In the genomic region with DNA sequence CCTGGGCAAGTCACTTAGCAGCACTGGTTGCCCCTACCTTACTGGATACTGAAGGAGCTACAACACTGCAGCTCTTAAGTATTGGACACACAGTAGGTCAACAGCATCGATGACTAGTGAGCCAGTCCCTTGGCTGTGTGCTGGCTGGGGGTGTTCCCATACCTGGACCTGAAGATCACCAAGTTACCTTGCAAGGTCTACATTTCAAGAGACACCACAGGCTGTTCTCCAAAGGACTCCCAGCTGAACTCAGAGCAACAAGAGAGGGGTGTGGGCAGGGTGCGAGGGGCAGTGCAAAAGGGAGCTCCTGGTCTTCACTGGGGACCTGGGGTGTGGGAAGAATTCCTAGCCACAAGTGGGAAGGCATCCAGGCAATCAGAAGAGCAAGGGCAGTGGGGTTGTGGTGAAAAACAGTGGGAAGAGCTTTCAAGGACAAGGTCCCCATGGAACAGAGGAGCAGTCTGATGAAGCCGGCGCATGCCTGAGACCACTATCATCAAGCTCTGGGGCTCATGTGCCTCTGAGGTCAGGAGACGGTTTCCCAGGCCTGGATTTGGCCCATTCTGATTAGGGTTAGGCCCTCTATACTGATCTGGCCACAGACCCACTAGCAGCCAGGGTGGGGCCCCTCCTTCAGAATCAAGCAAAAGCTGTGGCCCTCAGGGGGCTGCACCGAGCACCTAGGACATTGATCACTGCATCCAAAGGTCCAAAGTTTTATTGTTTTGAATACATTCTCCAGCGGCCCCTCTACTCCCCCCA, we compare ENCODE assay signal across 7 cellular contexts. TPM values are rescaled to one million over a fixed set of nuclear protein-coding genes. Genes with fewer than 3 reads are reported as not detected.
A peak's percentile ranks its signal among the peaks of the same experiment; 100 is the strongest.
DNase-seq lines count a peak whose midpoint lies in the region; TF ChIP-seq lines count a peak whose summit lies in the region.
"Had no signal": no experiment of that assay in that cellular context is flagged by ENCODE, and none has a peak within 500 bp of the region (broad histone marks: within the 10 kb centered on the region; RNA-seq: fewer than 3 reads in every experiment).

No MANE protein-coding gene starts in this region.

- H3K9me2 ChIP-seq in MM.1S (replicated peaks; ENCODE audit: insufficient read depth, low read length) = no peaks in the 10 kb centered on the region

- H3K36me3 ChIP-seq in skeletal muscle tissue (ENCODE audit: control insufficient read depth in 3 of 3, insufficient read depth in 3 of 3, low read length in 3 of 3) (peaks cover 0 to 9% (median 4%) of the 10 kb centered on the region in 3 donors), MM.1S (replicated peaks; ENCODE audit: insufficient read depth, low read length) (no peaks in the 10 kb centered on the region)

- H2AFZ ChIP-seq in MM.1S (ENCODE audit: low read length) = no peak overlapping the region

- H4K20me1 ChIP-seq in MM.1S (ENCODE audit: insufficient read depth, low read length) = no peaks in the 10 kb centered on the region

- peaks cover 52 to 61% (median 53%) of the 10 kb centered on the region in 3 donors for H3K4me1 ChIP-seq in skeletal muscle tissue (ENCODE audit: control insufficient read depth in 3 of 3, insufficient read depth in 3 of 3, low read length in 3 of 3)
- peaks cover 4% of the 10 kb centered on the region for H3K4me1 ChIP-seq in MM.1S (ENCODE audit: low read length)

- H3K9ac ChIP-seq in skeletal muscle tissue (ENCODE audit: low read depth in 1 of 3, low read length in 3 of 3) (peak overlapping the region in 1 of 3 donors; percentile 8), MM.1S (ENCODE audit: low read length) (no peak overlapping the region)

- H3K27ac ChIP-seq in dorsolateral prefrontal cortex (peak overlapping the region in 58 of 59 donors; percentile 58 to 100 (median 97)), skeletal muscle tissue (ENCODE audit: low read depth, low read length) (peak overlapping the region; percentile 34), MM.1S (ENCODE audit: low read length) (no peak overlapping the region)

- peaks cover 21% of the 10 kb centered on the region for H3F3A ChIP-seq in MM.1S (ENCODE audit: insufficient read depth, low read length)

- H3K9me3 ChIP-seq in skeletal muscle tissue (ENCODE audit: control insufficient read depth in 3 of 3, low read length in 3 of 3) (no peaks in the 10 kb centered on the region), MM.1S (replicated peaks; ENCODE audit: insufficient read depth, low read length) (no peaks in the 10 kb centered on the region)
- H3K9me3 ChIP-seq: mucosa of descending colon had no signal

- H3K27me3 ChIP-seq in dorsolateral prefrontal cortex = no peaks in the 10 kb centered on the region
- H3K27me3 ChIP-seq in skeletal muscle tissue (ENCODE audit: control insufficient read depth in 3 of 3, insufficient read depth in 3 of 3, low read length in 3 of 3) = peaks cover 0 to 13% (median 9%) of the 10 kb centered on the region in 3 donors
- no peaks in the 10 kb centered on the region for H3K27me3 ChIP-seq in MM.1S (replicated peaks; ENCODE audit: insufficient read depth, low read length)

- no peak overlapping the region for H3K4me2 ChIP-seq in MM.1S (ENCODE audit: low read depth, low read length)

- no peak for TF ChIP-seq CTCF in dorsolateral prefrontal cortex (IDR thresholded peaks at IDR 0.05 in 54 of 56, conservative IDR thresholded peaks at IDR 0.05 in 2 of 56; ENCODE audit: low read depth in 1 of 56, partially characterized antibody in 56 of 56)
- TF ChIP-seq CTCF in MM.1S (IDR thresholded peaks at IDR 0.05; ENCODE audit: low read length) = no peak

- intact Hi-C loops in dorsolateral prefrontal cortex (cut with DNase I) = loop anchor here in 1 of 2 donors (1.0 to 10.0 kb wide), 5 partner anchors 32 to 178 kb away; partner anchors contain the start of genes LIPE and MEGF8

- peak; percentile 45 for DNase-seq in OCI-M1 (lab: John Stamatoyannopoulos, UW)
- DNase-seq in dorsolateral prefrontal cortex = no peak
- DNase-seq in foreskin melanocyte = no peak
- DNase-seq in RPMI8226 = no peak
- no peak for DNase-seq in MM.1S

- peaks cover 16% of the 10 kb centered on the region for H3K79me2 ChIP-seq in MM.1S (ENCODE audit: low read length)

- H3K4me3 ChIP-seq in dorsolateral prefrontal cortex = peak overlapping the region in 4 of 59 donors; percentile 7 to 24 (median 10)
- H3K4me3 ChIP-seq in skeletal muscle tissue (ENCODE audit: low read length in 3 of 3) = no peak overlapping the region
- no peak overlapping the region for H3K4me3 ChIP-seq in MM.1S (ENCODE audit: low read length)
- H3K4me3 ChIP-seq: mucosa of descending colon had no signal

RNA-seq across cellular contexts. Expression of gene GSK3A, which starts 4.6 kb away (rescaled TPM):
- total RNA-seq in dorsolateral prefrontal cortex (100 to 1,000 TPM in 36 of 120 experiments, 10 to 100 TPM in 84; 60.1 to 130 (median 91.3) TPM), skeletal muscle tissue (5.2 TPM)

RNA-seq across cellular contexts. Expression of gene ERF, which starts 7.9 kb away (rescaled TPM):
- total RNA-seq in dorsolateral prefrontal cortex (100 to 1,000 TPM in 3 of 120 experiments, 10 to 100 TPM in 117; 22.2 to 145 (median 47.8) TPM), skeletal muscle tissue (12.0 TPM)

RNA-seq across cellular contexts. Expression of gene CIC, which starts 22.0 kb away (rescaled TPM):
- total RNA-seq in dorsolateral prefrontal cortex (100 to 1,000 TPM in 70 of 120 experiments, 10 to 100 TPM in 50; 76.5 to 169 (median 103) TPM), skeletal muscle tissue (10.4 TPM)

RNA-seq across cellular contexts. Expression of gene ZNF526, which starts 26.9 kb away (rescaled TPM):
- total RNA-seq in dorsolateral prefrontal cortex (10 to 100 TPM in 3 of 120 experiments, 1 to 10 TPM in 117; 5.3 to 12.0 (median 7.5) TPM), skeletal muscle tissue (7.8 TPM)

RNA-seq across cellular contexts. Expression of gene DEDD2, which starts 29.6 kb away (rescaled TPM):
- total RNA-seq in dorsolateral prefrontal cortex = 10 to 100 TPM; 24.6 to 71.4 (median 34.2) TPM
- total RNA-seq in skeletal muscle tissue = 21.4 TPM
